In the genomic region with DNA sequence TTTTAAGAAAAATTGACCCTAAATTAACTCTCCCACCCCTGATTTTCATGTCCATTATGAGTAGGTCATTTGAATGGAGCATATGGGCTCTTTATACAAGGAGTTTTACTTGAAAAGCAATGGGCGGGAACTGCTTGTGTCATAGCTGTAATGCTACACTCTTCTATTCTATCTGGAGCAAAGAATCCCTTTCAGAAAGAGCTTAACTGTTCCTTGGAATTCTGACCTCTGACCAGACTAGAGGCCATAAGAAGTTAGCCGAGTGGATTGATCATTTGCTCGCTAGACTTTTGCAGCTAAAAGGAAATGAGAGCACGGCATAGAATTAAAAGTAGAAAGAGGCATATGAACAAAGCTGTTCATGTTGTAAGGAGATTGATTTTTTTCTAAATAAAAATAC, we compare ENCODE assay signal across 23 cellular contexts.
"Had no signal": no experiment of that assay in that cellular context is flagged by ENCODE, and none has a peak within 500 bp of the region (broad histone marks: within the 10 kb centered on the region; RNA-seq: fewer than 3 reads in every experiment).

No MANE protein-coding gene starts in this region.

- H3K27ac ChIP-seq: heart left ventricle, ovary, right lobe of liver, spleen had no signal

- FAIRE-seq: endothelial cell of umbilical vein, keratinocyte had no signal

- H3K4me3 ChIP-seq: heart left ventricle, lung, ovary, right lobe of liver, spleen had no signal

- H3K27me3 Mint-ChIP-seq: naive B cell; stimulated activated naive B cell treated with anti-CD40 and anti-IgM and Interleukin-4, amounts not matched to agents 10 μg/mL and 1 μg/mL and 100 μg/mL, for 72 hours had no signal

- H3K4me1 ChIP-seq: heart left ventricle, right lobe of liver, spleen had no signal

- H3K4me1 Mint-ChIP-seq: endodermal cell; naive B cell; stimulated activated naive B cell treated with anti-CD40 and anti-IgM and Interleukin-4, amounts not matched to agents 10 μg/mL and 1 μg/mL and 100 μg/mL, for 72 hours had no signal

- H3K36me3 ChIP-seq: ovary, right lobe of liver had no signal

- DNase-seq: cerebellar nuclear complex; dermis blood vessel endothelial cell; effector CD4-positive, alpha-beta T cell; endodermal cell; heart left ventricle; hypothalamus; left cardiac atrium; left ventricle myocardium superior; mesenchymal stem cell; midbrain; naive B cell; nephron progenitor cell; nucleus accumbens; ovary; right lobe of liver; spleen; stimulated activated CD4-positive, alpha-beta T cell treated with anti-CD3 and anti-CD28 coated beads, Interleukin-2, amount 100 ng/mL, for 24 hours; stimulated activated CD4-positive, alpha-beta T cell treated with anti-CD3 and anti-CD28 coated beads, Interleukin-4, amount 100 ng/mL, for 4 hours; stimulated activated naive B cell treated with anti-CD40 and anti-IgM and Interleukin-4, amounts not matched to agents 10 μg/mL and 1 μg/mL and 100 μg/mL, for 72 hours; trophoblast cell had no signal

- H3K9me3 Mint-ChIP-seq: stimulated activated naive B cell treated with anti-CD40 and anti-IgM and Interleukin-4, amounts not matched to agents 10 μg/mL and 1 μg/mL and 100 μg/mL, for 72 hours had no signal

- H3K9me3 ChIP-seq: heart left ventricle, ovary, right lobe of liver, spleen had no signal

- H3K27ac Mint-ChIP-seq: endodermal cell; nephron progenitor cell; stimulated activated naive B cell treated with anti-CD40 and anti-IgM and Interleukin-4, amounts not matched to agents 10 μg/mL and 1 μg/mL and 100 μg/mL, for 72 hours had no signal

- H3K4me3 Mint-ChIP-seq: endodermal cell; naive B cell; nephron progenitor cell; stimulated activated naive B cell treated with anti-CD40 and anti-IgM and Interleukin-4, amounts not matched to agents 10 μg/mL and 1 μg/mL and 100 μg/mL, for 72 hours had no signal

- H3K27me3 ChIP-seq: heart left ventricle, ovary, right lobe of liver, spleen had no signal
